1 cellular context compared by ENCODE assay signal in genomic region chr5:50766462-50766861, GRCh38.
TF ChIP-seq lines count a peak whose summit lies in the region.

No MANE protein-coding gene starts in this region.

TF ChIP-seq in GM23338, 12 proteins besides CTCF, POLR2A, EP300 and RAD21 (continued from another document):
- no peak for TF ChIP-seq REST (IDR thresholded peaks at IDR 0.05; ENCODE audit: unreplicated experiment)
- no peak for TF ChIP-seq POLR2AphosphoS5 (IDR thresholded peaks at IDR 0.05; ENCODE audit: low read depth)
- TF ChIP-seq ETS1 (IDR thresholded peaks at IDR 0.05): no peak
- TF ChIP-seq ZNF462 (CRISPR knock-in tag; IDR thresholded peaks at IDR 0.05): no peak
- no peak for TF ChIP-seq STAT1 (IDR thresholded peaks at IDR 0.05; ENCODE audit: unreplicated experiment)
- TF ChIP-seq CREB1 (CRISPR knock-in tag; IDR thresholded peaks at IDR 0.05; ENCODE audit: low read depth): no peak
- TF ChIP-seq EZH2phosphoT487 (IDR thresholded peaks at IDR 0.05; ENCODE audit: unreplicated experiment): no peak
